8 cellular contexts compared by ENCODE assay signal in the genomic region with DNA sequence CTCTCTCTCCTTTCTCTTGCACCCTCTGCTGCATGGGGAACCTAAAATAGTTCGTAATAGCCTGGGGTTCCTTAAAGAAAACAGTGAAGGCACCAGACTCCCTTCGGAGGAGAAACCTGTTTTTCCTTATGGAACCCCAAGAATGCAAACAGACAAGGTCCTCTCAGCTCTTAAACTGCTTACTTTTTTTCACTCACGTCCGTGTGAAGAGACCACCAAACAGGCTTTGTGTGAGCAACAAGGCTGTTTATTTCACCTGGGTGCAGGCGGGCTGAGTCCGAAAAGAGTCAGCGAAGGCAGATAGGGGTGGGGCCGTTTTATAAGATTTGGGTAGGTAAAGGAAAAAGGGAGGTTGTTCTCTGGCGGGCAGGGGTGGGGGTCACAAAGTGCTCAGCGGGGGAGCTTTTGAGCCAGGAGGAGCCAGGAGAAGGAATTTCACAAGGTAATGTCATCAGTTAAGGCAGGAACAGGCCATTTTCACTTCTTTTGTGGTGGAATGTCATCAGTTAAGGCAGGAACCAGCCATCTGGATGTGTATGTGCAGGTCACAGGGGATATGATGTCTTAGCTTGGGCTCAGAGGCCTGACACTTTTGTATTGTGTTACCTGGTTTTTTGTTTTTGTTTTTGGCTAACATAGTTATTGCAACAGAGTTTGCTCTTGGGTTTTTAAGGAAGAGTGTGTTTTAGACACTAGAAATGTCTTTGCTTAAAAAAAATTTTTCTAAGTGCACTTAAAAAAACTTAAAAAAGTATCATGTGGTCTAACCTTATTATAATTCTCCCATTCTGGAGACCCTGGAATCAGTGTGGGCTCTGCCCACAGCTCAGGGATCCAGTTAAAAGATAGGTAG. TPM values are rescaled to one million over a fixed set of nuclear protein-coding genes. Genes with fewer than 3 reads are reported as not detected.
"Had no signal": no experiment of that assay in that cellular context is flagged by ENCODE, and none has a peak within 500 bp of the region (broad histone marks: within the 10 kb centered on the region; RNA-seq: fewer than 3 reads in every experiment).

No MANE protein-coding gene starts in this region.

RNA-seq across cellular contexts. Expression of gene TMPRSS11E, which starts 40.0 kb away (rescaled TPM):
- total RNA-seq: activated B cell treated with CpG ODN at 0.5 μM for 24 hours; activated CD4-positive, alpha-beta T cell treated with anti-CD3 and anti-CD28 coated beads, Interleukin-2, amount 10 ng/mL, durations not matched to agents 24 days and 14 days; activated T-helper 1 cell treated with anti-CD3 and anti-CD28 coated beads, Interleukin-12 subunit alpha, Interleukin-12 subunit beta, Interleukin-2, Interleukin-4 antibody, amounts not matched to agents 30 ng/mL and 10 ng/mL and 1 ng/mL, durations not matched to agents 14 hours and 24 hours and 36 hours; aorta; MCF 10A; PC-3; SJSA1; T-helper 1 cell treated with Interleukin-12 subunit alpha and Interleukin-12 subunit beta and Interleukin-4 antibody, amounts not matched to agents 30 ng/mL and 1 ng/mL, for 36 hours had no signal
